Comparison of ENCODE assay signal across 1 cellular context in the genomic region with DNA sequence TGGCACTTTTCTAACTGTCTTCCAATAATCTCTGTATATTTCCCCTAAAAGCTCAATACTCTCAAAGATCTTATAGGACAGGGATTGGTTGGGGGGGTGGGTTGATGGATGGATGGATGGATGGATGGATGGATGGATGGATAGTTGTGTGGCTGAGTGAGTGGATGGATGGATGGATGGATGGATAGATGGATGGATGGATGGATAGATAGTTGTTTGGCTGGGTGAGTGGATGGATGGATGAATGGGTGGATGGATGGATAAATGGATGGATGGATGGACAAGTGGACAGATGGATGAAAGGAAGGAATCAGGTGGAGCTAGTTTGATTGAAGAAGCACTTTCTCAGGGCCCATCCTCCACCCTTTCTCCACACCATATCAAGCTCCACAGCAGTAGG.
TF ChIP-seq lines count a peak whose summit lies in the region.

No MANE protein-coding gene starts in this region.

TF ChIP-seq in K562, 482 proteins besides CTCF, POLR2A, EP300 and RAD21:
- TF ChIP-seq, protein P1, sequence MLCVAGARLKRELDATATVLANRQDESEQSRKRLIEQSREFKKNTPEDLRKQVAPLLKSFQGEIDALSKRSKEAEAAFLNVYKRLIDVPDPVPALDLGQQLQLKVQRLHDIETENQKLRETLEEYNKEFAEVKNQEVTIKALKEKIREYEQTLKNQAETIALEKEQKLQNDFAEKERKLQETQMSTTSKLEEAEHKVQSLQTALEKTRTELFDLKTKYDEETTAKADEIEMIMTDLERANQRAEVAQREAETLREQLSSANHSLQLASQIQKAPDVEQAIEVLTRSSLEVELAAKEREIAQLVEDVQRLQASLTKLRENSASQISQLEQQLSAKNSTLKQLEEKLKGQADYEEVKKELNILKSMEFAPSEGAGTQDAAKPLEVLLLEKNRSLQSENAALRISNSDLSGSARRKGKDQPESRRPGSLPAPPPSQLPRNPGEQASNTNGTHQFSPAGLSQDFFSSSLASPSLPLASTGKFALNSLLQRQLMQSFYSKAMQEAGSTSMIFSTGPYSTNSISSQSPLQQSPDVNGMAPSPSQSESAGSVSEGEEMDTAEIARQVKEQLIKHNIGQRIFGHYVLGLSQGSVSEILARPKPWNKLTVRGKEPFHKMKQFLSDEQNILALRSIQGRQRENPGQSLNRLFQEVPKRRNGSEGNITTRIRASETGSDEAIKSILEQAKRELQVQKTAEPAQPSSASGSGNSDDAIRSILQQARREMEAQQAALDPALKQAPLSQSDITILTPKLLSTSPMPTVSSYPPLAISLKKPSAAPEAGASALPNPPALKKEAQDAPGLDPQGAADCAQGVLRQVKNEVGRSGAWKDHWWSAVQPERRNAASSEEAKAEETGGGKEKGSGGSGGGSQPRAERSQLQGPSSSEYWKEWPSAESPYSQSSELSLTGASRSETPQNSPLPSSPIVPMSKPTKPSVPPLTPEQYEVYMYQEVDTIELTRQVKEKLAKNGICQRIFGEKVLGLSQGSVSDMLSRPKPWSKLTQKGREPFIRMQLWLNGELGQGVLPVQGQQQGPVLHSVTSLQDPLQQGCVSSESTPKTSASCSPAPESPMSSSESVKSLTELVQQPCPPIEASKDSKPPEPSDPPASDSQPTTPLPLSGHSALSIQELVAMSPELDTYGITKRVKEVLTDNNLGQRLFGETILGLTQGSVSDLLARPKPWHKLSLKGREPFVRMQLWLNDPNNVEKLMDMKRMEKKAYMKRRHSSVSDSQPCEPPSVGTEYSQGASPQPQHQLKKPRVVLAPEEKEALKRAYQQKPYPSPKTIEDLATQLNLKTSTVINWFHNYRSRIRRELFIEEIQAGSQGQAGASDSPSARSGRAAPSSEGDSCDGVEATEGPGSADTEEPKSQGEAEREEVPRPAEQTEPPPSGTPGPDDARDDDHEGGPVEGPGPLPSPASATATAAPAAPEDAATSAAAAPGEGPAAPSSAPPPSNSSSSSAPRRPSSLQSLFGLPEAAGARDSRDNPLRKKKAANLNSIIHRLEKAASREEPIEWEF (CRISPR knock-in tag; IDR thresholded peaks at IDR 0.05) = no peak
- TF ChIP-seq ZNF699 (CRISPR knock-in tag; IDR thresholded peaks at IDR 0.05; ENCODE audit: insufficient replicate concordance) = no peak
- no peak for TF ChIP-seq DNMT1 (IDR thresholded peaks at IDR 0.05)
- TF ChIP-seq HES1 (IDR thresholded peaks at IDR 0.05; ENCODE audit: low read depth) = no peak
- TF ChIP-seq NFE2 (IDR thresholded peaks at IDR 0.05; ENCODE audit: low read depth) = no peak
- TF ChIP-seq CREBBP (IDR thresholded peaks at IDR 0.05; ENCODE audit: low read depth, low read length) = peak; percentile 62
- no peak for TF ChIP-seq WHSC1 (IDR thresholded peaks at IDR 0.05; ENCODE audit: low read length)
- TF ChIP-seq ZNF75A (CRISPR knock-in tag; IDR thresholded peaks at IDR 0.05) = no peak
TF ChIP-seq in K562: peak in this region for 1.
